In genomic region chr5:11903614-11904269, GRCh38 we compare ENCODE assay signal across 9 cellular contexts. TPM values are rescaled to one million over a fixed set of nuclear protein-coding genes. Genes with fewer than 3 reads are reported as not detected.
DNase-seq lines count a peak whose midpoint lies in the region; ATAC-seq and TF ChIP-seq lines count a peak whose summit lies in the region.
"Had no signal": no experiment of that assay in that cellular context is flagged by ENCODE, and none has a peak within 500 bp of the region (broad histone marks: within the 10 kb centered on the region; RNA-seq: fewer than 3 reads in every experiment).

No MANE protein-coding gene starts in this region.

- no peak for ATAC-seq in GM19452 (IDR thresholded peaks at IDR 0.05; ENCODE audit: unreplicated experiment)

- intact Hi-C loops in mammary epithelial cell (cut with micrococcal nuclease) = no loop called here

- TF ChIP-seq RAD21 in liver (IDR thresholded peaks at IDR 0.05) = no peak

- H3K36me3 ChIP-seq in mammary epithelial cell (ENCODE audit: insufficient read depth, low read length) (no peaks in the 10 kb centered on the region), liver (ENCODE audit: control insufficient read depth in 4 of 4, insufficient read depth in 3 of 4, low read depth in 1 of 4, low read length in 3 of 4) (no peaks in the 10 kb centered on the region)

- no peaks in the 10 kb centered on the region for H3K9me3 ChIP-seq in mammary epithelial cell (replicated peaks; ENCODE audit: insufficient read depth, low read length)
- no peaks in the 10 kb centered on the region for H3K9me3 ChIP-seq in liver (ENCODE audit: control insufficient read depth in 4 of 4, low read length in 3 of 4)

- no TSS peak for BruUV-seq in mammary epithelial cell (replicated peaks; lab: Mats Ljungman, UMichigan)

- H3K27ac ChIP-seq in mammary epithelial cell (ENCODE audit: insufficient read depth, low read depth, low read length) (no peak overlapping the region), liver (ENCODE audit: low read depth in 1 of 2, low read length in 2 of 2) (no peak overlapping the region)

- 0 out of 2 replicates have a peak, but pooled peaks have one; percentile 34 for TF ChIP-seq CTCF in LNCAP (IDR thresholded peaks at IDR 0.05)
- TF ChIP-seq CTCF in mammary epithelial cell (conservative IDR thresholded peaks at IDR 0.05 in 1 of 2, IDR thresholded peaks at IDR 0.05 in 1 of 2; ENCODE audit: extremely low read depth in 1 of 2, insufficient read depth in 1 of 2, low read depth in 1 of 2, low read length in 2 of 2) = no peak
- peak; percentile 18 for TF ChIP-seq CTCF in liver (IDR thresholded peaks at IDR 0.05; ENCODE audit: low read depth, low read length, missing input control)

- H2AFZ ChIP-seq in mammary epithelial cell (ENCODE audit: low read depth, low read length) = peak overlapping the region; percentile 33

- DNase-seq in NCI-H748 (lab: John Stamatoyannopoulos, UW; ENCODE audit: unreplicated experiment) (peak; percentile 86), NCI-H748 treated with DMSO at 0.1 percent for 48 hours (lab: John Stamatoyannopoulos, UW) (no peak), mammary epithelial cell (no peak), SIG-M5 treated with dmso at 0.1 percent for 504 hours (lab: John Stamatoyannopoulos, UW; ENCODE audit: unreplicated experiment) (no peak), GM19240 (ENCODE audit: insufficient read length, low spot score) (no peak)

- WGBS in mammary epithelial cell (ENCODE audit: low coverage, missing lambda C conversion rate) = 0% methylated on average over 1 of the region's 97 CpGs
- WGBS in liver = 3% methylated on average over 97 of the region's 97 CpGs

- dilution Hi-C loops in mammary epithelial cell (cut with HindIII; ENCODE audit: low sequenced_read_pairs) = no loop called here

- in situ Hi-C loops in mammary epithelial cell (cut with MboI; ENCODE audit: low sequenced_read_pairs in 2 of 2) = no loop called here

- H3K4me1 ChIP-seq in mammary epithelial cell (ENCODE audit: insufficient read depth, low read length) (peaks cover 5% of the 10 kb centered on the region), liver (ENCODE audit: control insufficient read depth in 4 of 4, insufficient read depth in 4 of 4, low read length in 3 of 4) (peaks cover 5 to 14% (median 8%) of the 10 kb centered on the region in 4 donors)

- H3K79me2 ChIP-seq in mammary epithelial cell (ENCODE audit: insufficient read depth, low read length) = no peaks in the 10 kb centered on the region

- no peak overlapping the region for H3K9ac ChIP-seq in mammary epithelial cell (ENCODE audit: insufficient read depth, low read length)
- H3K9ac ChIP-seq in liver (ENCODE audit: low read depth in 1 of 2, low read length in 2 of 2) = no peak overlapping the region

- H3K4me3 ChIP-seq in mammary epithelial cell (replicated peaks in 1 of 3; ENCODE audit: insufficient read depth in 1 of 3, low read depth in 2 of 3, low read length in 3 of 3) (peak overlapping the region in 1 of 3 experiments; percentile 11), liver (ENCODE audit: low read depth in 1 of 3, low read length in 3 of 3) (peak overlapping the region in 2 of 3 donors; percentile 30 to 64)

- no peaks in the 10 kb centered on the region for H4K20me1 ChIP-seq in mammary epithelial cell (ENCODE audit: insufficient read depth, low read length)

- peaks cover 29% of the 10 kb centered on the region for H3K27me3 ChIP-seq in mammary epithelial cell (ENCODE audit: insufficient read depth, low read length)
- H3K27me3 ChIP-seq in liver (ENCODE audit: control insufficient read depth in 4 of 4, insufficient read depth in 4 of 4, low read length in 3 of 4) = peaks cover 0 to 15% (median 5%) of the 10 kb centered on the region in 4 donors

- H3K4me2 ChIP-seq in mammary epithelial cell (ENCODE audit: insufficient read depth, low read depth, low read length) = peak overlapping the region; percentile 71

- CTCF ChIA-PET in mammary epithelial cell (lab: Charles Lee; ENCODE audit: low non-redundant PET) = no interaction called here

TF ChIP-seq in liver, 16 proteins besides CTCF, POLR2A, EP300 and RAD21:
- TF ChIP-seq TAF1 (conservative IDR thresholded peaks at IDR 0.05) (no peak), MAX (IDR thresholded peaks at IDR 0.05) (no peak), FOXA2 (IDR thresholded peaks at IDR 0.05) (no peak), REST (IDR thresholded peaks at IDR 0.05) (no peak), NR2F2 (IDR thresholded peaks at IDR 0.05) (no peak), JUND (IDR thresholded peaks at IDR 0.05) (no peak), SP1 (IDR thresholded peaks at IDR 0.05) (no peak), YY1 (IDR thresholded peaks at IDR 0.05) (no peak), GABPA (IDR thresholded peaks at IDR 0.05 in 1 of 2, conservative IDR thresholded peaks at IDR 0.05 in 1 of 2) (no peak)

RNA-seq across cellular contexts. Expression of gene CTNND2, which starts 0.5 kb away (rescaled TPM):
- total RNA-seq in mammary epithelial cell (not detected), liver (under 1 TPM; 0.05 to 0.50 TPM)
- polyA plus RNA-seq in mammary epithelial cell (not detected), liver (under 1 TPM; 0.21 to 0.33 TPM)
- not detected for polyA minus RNA-seq in mammary epithelial cell
- total RNA-seq: mononuclear cell had no signal

Comparison
In these comparisons a context has a peak if more than half of its experiments do, and no peak if none do; other contexts are left out.
1. CTCF ChIP-seq: peak in LNCAP (single experiment) and liver (single experiment); none in mammary epithelial cell (0 of 2).